Comparison of ENCODE assay signal across 22 cellular contexts in the genomic region with DNA sequence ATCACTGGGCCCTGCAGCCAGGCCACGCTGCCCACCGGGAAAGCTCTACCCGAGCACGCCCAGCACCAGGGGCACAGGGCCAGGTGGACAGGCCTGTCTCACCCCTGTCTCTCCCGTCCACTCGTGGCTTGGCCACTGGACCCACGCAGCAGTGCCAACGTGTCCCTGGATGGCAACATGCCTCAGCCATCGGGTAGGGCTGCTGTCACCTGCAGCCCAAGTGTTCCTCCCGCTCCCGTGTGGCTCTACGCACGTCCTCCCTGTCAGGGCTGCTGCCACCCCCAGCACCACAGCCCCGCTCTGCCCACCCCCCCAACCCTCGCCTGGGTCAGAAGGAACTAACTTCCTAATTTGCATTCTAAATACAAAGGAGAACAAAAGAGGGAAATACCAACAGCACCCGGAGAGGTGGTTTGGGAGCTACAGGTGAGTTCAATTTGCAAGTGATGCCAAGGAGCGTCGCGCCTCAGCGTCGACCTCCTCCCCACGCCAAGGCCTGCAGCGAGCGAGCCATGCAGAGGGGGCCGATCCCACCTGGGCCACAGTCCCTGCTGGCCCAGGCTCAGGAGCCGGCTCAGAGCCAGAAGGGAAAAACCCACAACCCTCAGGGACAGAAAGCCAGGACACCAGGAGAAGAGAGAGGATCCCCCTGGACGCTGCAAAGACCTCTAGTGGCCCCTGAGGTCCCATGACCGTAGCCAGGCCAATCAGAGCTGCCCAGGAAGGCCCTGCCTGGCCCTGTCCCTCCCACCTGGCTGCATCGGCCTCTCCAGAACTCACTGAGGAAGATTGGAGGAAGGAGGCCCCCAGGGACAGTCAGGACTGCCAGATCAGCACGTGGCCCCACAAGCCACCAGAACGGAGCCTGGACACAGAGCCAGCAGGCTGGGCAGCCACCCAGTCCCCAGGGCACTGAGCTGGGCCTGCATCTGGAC.
DNase-seq lines count a peak whose midpoint lies in the region; ATAC-seq, FAIRE-seq and TF ChIP-seq lines count a peak whose summit lies in the region.
"Had no signal": no experiment of that assay in that cellular context is flagged by ENCODE, and none has a peak within 500 bp of the region (broad histone marks: within the 10 kb centered on the region; RNA-seq: fewer than 3 reads in every experiment).

No MANE protein-coding gene starts in this region.

- ATAC-seq in WTC11 (peak; percentile 45; the same call in 1 of the 2 replicates), HepG2 (peak; percentile 13; the same call in 2 of the 3 replicates)
- ATAC-seq: left ventricle myocardium superior; sciatic nerve; stimulated activated memory B cell treated with anti-CD40 and anti-IgM and Interleukin-4, amounts not matched to agents 10 μg/mL and 1 μg/mL and 100 μg/mL, for 72 hours had no signal

- H3K4me3 ChIP-seq in HepG2 (replicated peaks in 1 of 3; ENCODE audit: insufficient read depth in 1 of 3, low read depth in 2 of 3, low read length in 3 of 3), result no peak overlapping the region
- no peak overlapping the region for H3K4me3 ChIP-seq in testis
- H3K4me3 ChIP-seq: PC-9, uterus had no signal

- H3K4me2 ChIP-seq in HepG2 (ENCODE audit: low read depth, low read length), result no peak overlapping the region
- H3K4me2 ChIP-seq: PC-9 had no signal

- TF ChIP-seq EP300 in HepG2 (IDR thresholded peaks at IDR 0.05; ENCODE audit: low read depth in 2 of 2, low read length in 2 of 2), result no peak
- TF ChIP-seq EP300 in HepG2 (CRISPR knock-in tag; IDR thresholded peaks at IDR 0.05; ENCODE audit: borderline replicate concordance), result no peak

- no peaks in the 10 kb centered on the region for H3K79me2 ChIP-seq in HepG2 (ENCODE audit: insufficient read depth, low read length)

- H3K9me3 ChIP-seq in HepG2 (ENCODE audit: low read length) (no peaks in the 10 kb centered on the region), testis (no peaks in the 10 kb centered on the region)
- H3K9me3 ChIP-seq: uterus had no signal

- BruUV-seq in HepG2 (replicated peaks; lab: Mats Ljungman, UMichigan), result no TSS peak

- H4K20me1 ChIP-seq in HepG2 (ENCODE audit: insufficient read depth, low read length), result no peaks in the 10 kb centered on the region

- peak; percentile 10 for DNase-seq in NCI-H2107 (lab: John Stamatoyannopoulos, UW)
- no peak for DNase-seq in WTC11 (ENCODE audit: low spot score)
- DNase-seq in HepG2 (ENCODE audit: low spot score), result no peak
- peak; percentile 4 for DNase-seq in testis
- no peak for DNase-seq in effector CD8-positive, alpha-beta T cell (lab: John Stamatoyannopoulos, UW)
- DNase-seq in NCI-H82 treated with DMSO at 0.1 percent for 48 hours (lab: John Stamatoyannopoulos, UW; ENCODE audit: unreplicated experiment), result no peak
- no peak for DNase-seq in DMS53 (lab: John Stamatoyannopoulos, UW)
- DNase-seq: activated CD4-positive, alpha-beta T cell treated with anti-CD3 and anti-CD28 coated beads, Interleukin-2, amount 50 U/mL, for 4 hours; activated naive CD8-positive, alpha-beta T cell treated with anti-CD3 and anti-CD28 coated beads for 36 hours; aorta; caudate nucleus; dermis blood vessel endothelial cell; left ventricle myocardium superior; nephron progenitor cell; PC-9; Right ventricle myocardium superior; stimulated activated CD4-positive, alpha-beta T cell treated with anti-CD3 and anti-CD28 coated beads, Interleukin-4, amount 100 ng/mL, for 24 hours; uterus had no signal

- H3K27ac ChIP-seq in HepG2 (ENCODE audit: extremely low read length, insufficient read depth, low read length) (no peak overlapping the region), testis (no peak overlapping the region)
- H3K27ac ChIP-seq: PC-9, uterus had no signal

- H3K27ac Mint-ChIP-seq in WTC11, result no peak overlapping the region
- H3K27ac Mint-ChIP-seq: activated naive CD8-positive, alpha-beta T cell treated with anti-CD3 and anti-CD28 coated beads for 36 hours; activated T-helper 2 cell treated with anti-CD3 and anti-CD28 coated beads, Interferon-gamma antibody, Interleukin-2, Interleukin-4, amounts not matched to agents 10 μg/mL and 5 μg/mL and 100 μg/mL, durations not matched to agents 14 hours and 24 hours and 36 hours; nephron progenitor cell; stimulated activated memory B cell treated with anti-CD40 and anti-IgM and Interleukin-4, amounts not matched to agents 10 μg/mL and 1 μg/mL and 100 μg/mL, for 72 hours had no signal

- no peak for FAIRE-seq in HepG2 (lab: Jason Lieb, UNC)
- FAIRE-seq: endothelial cell of umbilical vein had no signal

- H3K4me3 Mint-ChIP-seq in WTC11, result no peak overlapping the region
- H3K4me3 Mint-ChIP-seq: activated naive CD8-positive, alpha-beta T cell treated with anti-CD3 and anti-CD28 coated beads for 36 hours; nephron progenitor cell; stimulated activated memory B cell treated with anti-CD40 and anti-IgM and Interleukin-4, amounts not matched to agents 10 μg/mL and 1 μg/mL and 100 μg/mL, for 72 hours had no signal

- no peak overlapping the region for H3K9ac ChIP-seq in HepG2 (ENCODE audit: insufficient read depth, low read depth, low read length)

- no peaks in the 10 kb centered on the region; the same call in 1 of the 2 replicates for H3K27me3 Mint-ChIP-seq in WTC11 (ENCODE audit: low read depth)
- H3K27me3 Mint-ChIP-seq: activated naive CD8-positive, alpha-beta T cell treated with anti-CD3 and anti-CD28 coated beads for 36 hours; stimulated activated memory B cell treated with anti-CD40 and anti-IgM and Interleukin-4, amounts not matched to agents 10 μg/mL and 1 μg/mL and 100 μg/mL, for 72 hours had no signal

- H2AFZ ChIP-seq in HepG2 (ENCODE audit: low read length), result no peak overlapping the region
- H2AFZ ChIP-seq: PC-9 had no signal

- in situ Hi-C loops in HepG2 (cut with HindIII; ENCODE audit: extremely low pct_ligation_motif_present, low pct_unique_long_range_greater_than_20kb), result no loop called here

- TF ChIP-seq POLR2A in HepG2 (IDR thresholded peaks at IDR 0.05; ENCODE audit: insufficient read depth in 1 of 2, low read depth in 2 of 2, low read length in 2 of 2) (no peak), testis (IDR thresholded peaks at IDR 0.05) (no peak)

- TF ChIP-seq RAD21 in HepG2 (CRISPR knock-in tag; IDR thresholded peaks at IDR 0.05), result no peak

- H3K36me3 ChIP-seq in HepG2 (replicated peaks in 1 of 2; ENCODE audit: control insufficient read depth in 1 of 2, insufficient read depth in 2 of 2, low read length in 2 of 2) (no peaks in the 10 kb centered on the region), testis (ENCODE audit: low read depth, missing control alignments) (no peaks in the 10 kb centered on the region)
- H3K36me3 ChIP-seq: uterus had no signal

- WGBS in HepG2 (ENCODE audit: low lambda C conversion rate), result 44% methylated on average over 19 of the region's 31 CpGs
- 84 to 87% methylated on average over 30 of the region's 31 CpGs for WGBS in testis, 2 donors

- POLR2A ChIA-PET in WTC11 (lab: Charles Lee), result interaction anchor here (0.7 kb wide), 1 partner anchor 919 kb away, joined by 3 read pairs; no protein-coding TSS in a partner anchor
- POLR2A ChIA-PET in HepG2 (lab: Yijun Ruan, JAX), result no interaction called here

- H3K4me1 ChIP-seq in HepG2 (ENCODE audit: insufficient read depth, low read length) (no peaks in the 10 kb centered on the region), testis (no peaks in the 10 kb centered on the region)
- H3K4me1 ChIP-seq: uterus had no signal

- H3K36me3 Mint-ChIP-seq in WTC11, result no peaks in the 10 kb centered on the region
- H3K36me3 Mint-ChIP-seq: activated naive CD8-positive, alpha-beta T cell treated with anti-CD3 and anti-CD28 coated beads for 36 hours; stimulated activated memory B cell treated with anti-CD40 and anti-IgM and Interleukin-4, amounts not matched to agents 10 μg/mL and 1 μg/mL and 100 μg/mL, for 72 hours had no signal

- H3K4me1 Mint-ChIP-seq in WTC11, result peaks cover 18% of the 10 kb centered on the region
- H3K4me1 Mint-ChIP-seq: activated naive CD8-positive, alpha-beta T cell treated with anti-CD3 and anti-CD28 coated beads for 36 hours; stimulated activated memory B cell treated with anti-CD40 and anti-IgM and Interleukin-4, amounts not matched to agents 10 μg/mL and 1 μg/mL and 100 μg/mL, for 72 hours had no signal

- TF ChIP-seq CTCF in WTC11 (IDR thresholded peaks at IDR 0.05) (no peak), HepG2 (CRISPR knock-in tag; IDR thresholded peaks at IDR 0.05) (no peak), testis (IDR thresholded peaks at IDR 0.05) (no peak)

- H3K27me3 ChIP-seq in HepG2 (ENCODE audit: control insufficient read depth in 1 of 2, insufficient read depth in 2 of 2, low read length in 2 of 2) (peaks cover 3 to 73% of the 10 kb centered on the region in 2 experiments; a peak in 3 of 5 replicates), testis (no peaks in the 10 kb centered on the region)
- H3K27me3 ChIP-seq: uterus had no signal

- CTCF ChIA-PET in WTC11 (lab: Charles Lee), result interaction anchor here (0.6 kb wide), 1 partner anchor 197 kb away, joined by 3 read pairs; no protein-coding TSS in a partner anchor
- CTCF ChIA-PET in HepG2 (lab: Yijun Ruan, JAX; ENCODE audit: low intra/inter-chr PET ratio, low total read pairs), result no interaction called here

- intact Hi-C loops in HepG2 (cut with micrococcal nuclease; ENCODE audit: unreplicated experiment), result no loop called here
- intact Hi-C loops in testis (cut with DNase I; ENCODE audit: low total_unique reads), result no loop called here

- no peaks in the 10 kb centered on the region for H3K9me3 Mint-ChIP-seq in WTC11
- H3K9me3 Mint-ChIP-seq: activated naive CD8-positive, alpha-beta T cell treated with anti-CD3 and anti-CD28 coated beads for 36 hours; activated T-helper 2 cell treated with anti-CD3 and anti-CD28 coated beads, Interferon-gamma antibody, Interleukin-2, Interleukin-4, amounts not matched to agents 10 μg/mL and 5 μg/mL and 100 μg/mL, durations not matched to agents 14 hours and 24 hours and 36 hours; nephron progenitor cell; stimulated activated memory B cell treated with anti-CD40 and anti-IgM and Interleukin-4, amounts not matched to agents 10 μg/mL and 1 μg/mL and 100 μg/mL, for 72 hours had no signal

TF ChIP-seq in WTC11, 78 proteins besides CTCF, POLR2A, EP300 and RAD21 (continues in another document):
- TF ChIP-seq, protein P1, sequence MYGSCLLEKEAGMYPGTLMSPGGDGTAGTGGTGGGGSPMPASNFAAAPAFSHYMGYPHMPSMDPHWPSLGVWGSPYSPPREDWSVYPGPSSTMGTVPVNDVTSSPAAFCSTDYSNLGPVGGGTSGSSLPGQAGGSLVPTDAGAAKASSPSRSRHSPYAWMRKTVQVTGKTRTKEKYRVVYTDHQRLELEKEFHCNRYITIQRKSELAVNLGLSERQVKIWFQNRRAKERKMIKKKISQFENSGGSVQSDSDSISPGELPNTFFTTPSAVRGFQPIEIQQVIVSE (CRISPR knock-in tag; IDR thresholded peaks at IDR 0.05; ENCODE audit: borderline replicate concordance), result no peak
- TF ChIP-seq CBFB (CRISPR knock-in tag; IDR thresholded peaks at IDR 0.05; ENCODE audit: low read depth), result no peak

TF ChIP-seq in HepG2, 621 proteins besides CTCF, POLR2A, EP300 and RAD21:
- TF ChIP-seq, protein P2, sequence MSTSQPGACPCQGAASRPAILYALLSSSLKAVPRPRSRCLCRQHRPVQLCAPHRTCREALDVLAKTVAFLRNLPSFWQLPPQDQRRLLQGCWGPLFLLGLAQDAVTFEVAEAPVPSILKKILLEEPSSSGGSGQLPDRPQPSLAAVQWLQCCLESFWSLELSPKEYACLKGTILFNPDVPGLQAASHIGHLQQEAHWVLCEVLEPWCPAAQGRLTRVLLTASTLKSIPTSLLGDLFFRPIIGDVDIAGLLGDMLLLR (CRISPR knock-in tag; IDR thresholded peaks at IDR 0.05), result no peak
- no peak for TF ChIP-seq ZNF782 (CRISPR knock-in tag; IDR thresholded peaks at IDR 0.05; ENCODE audit: borderline replicate concordance)
TF ChIP-seq in HepG2: peak in this region for 0.

Comparison
In these comparisons a context has a peak if more than half of its experiments do, and no peak if none do; other contexts are left out.
1. DNase-seq: peak in NCI-H2107 (single experiment) and testis (single experiment); none in WTC11 (single experiment), HepG2 (single experiment), effector CD8-positive, alpha-beta T cell (single experiment), NCI-H82 treated with DMSO at 0.1 percent for 48 hours (single experiment) and DMS53 (single experiment).